ENCODE assay signal across 20 cellular contexts in genomic region chr1:96313216-96313615, GRCh38.
DNase-seq lines count a peak whose midpoint lies in the region; ATAC-seq lines count a peak whose summit lies in the region.
"Had no signal": no experiment of that assay in that cellular context is flagged by ENCODE, and none has a peak within 500 bp of the region (broad histone marks: within the 10 kb centered on the region; RNA-seq: fewer than 3 reads in every experiment).

No MANE protein-coding gene starts in this region.

- WGBS in GM23248 (ENCODE audit: low coverage in 1 of 2, low lambda C conversion rate in 2 of 2, missing lambda C conversion rate in 2 of 2), 2 experiments: 96 to 100% methylated on average over 1 of the region's 1 CpG

- no peaks in the 10 kb centered on the region for H3K27me3 ChIP-seq in GM23248 (replicated peaks; ENCODE audit: insufficient read depth)
- H3K27me3 ChIP-seq: heart right ventricle, neutrophil had no signal

- H3K9me3 ChIP-seq in GM23248 (ENCODE audit: low read depth): no peaks in the 10 kb centered on the region
- H3K9me3 ChIP-seq: neutrophil, thoracic aorta had no signal

- H3K79me2 ChIP-seq in GM23248 (ENCODE audit: insufficient read depth): no peaks in the 10 kb centered on the region

- H3K4me1 ChIP-seq in GM23248 (ENCODE audit: insufficient read depth): peaks cover 26% of the 10 kb centered on the region

- H3K36me3 ChIP-seq in GM23248 (ENCODE audit: low read depth): no peaks in the 10 kb centered on the region
- H3K36me3 ChIP-seq: heart right ventricle, neutrophil, thoracic aorta had no signal

- ATAC-seq in GM21619 (IDR thresholded peaks at IDR 0.05; ENCODE audit: unreplicated experiment) (no peak), HG02678 (IDR thresholded peaks at IDR 0.05; ENCODE audit: unreplicated experiment) (no peak)
- ATAC-seq: heart right ventricle, right cardiac atrium had no signal

- no peaks in the 10 kb centered on the region for H4K20me1 ChIP-seq in GM23248 (ENCODE audit: insufficient read depth)

- in situ Hi-C loops in GM23248 (cut with MboI): no loop called here

- peak overlapping the region; percentile 2 for H3K4me2 ChIP-seq in GM23248 (ENCODE audit: unreplicated experiment)

- H3K9ac ChIP-seq in GM23248: no peak overlapping the region

- no peak overlapping the region for H2AFZ ChIP-seq in GM23248

- no peaks in the 10 kb centered on the region for H3K9me2 ChIP-seq in GM23248 (ENCODE audit: insufficient read depth)

- DNase-seq in GM23248: peak; percentile 77
- DNase-seq in amniotic epithelial cell (ENCODE audit: low read depth): peak; percentile 69
- DNase-seq in fibroblast of peridontal ligament (ENCODE audit: extremely low read depth): peak; percentile 93
- DNase-seq in superior temporal gyrus (ENCODE audit: extremely low spot score): peak; percentile 11
- no peak for DNase-seq in RPMI8226
- DNase-seq: activated CD4-positive, CD25-positive, alpha-beta regulatory T cell treated with anti-CD3 and anti-CD28 coated beads, Interleukin-2, amount 50 U/mL, for 72 hours; activated CD8-positive, alpha-beta memory T cell treated with anti-CD3 and anti-CD28 coated beads, Interleukin-2, amount 50 U/mL, for 4 hours; activated naive CD4-positive, alpha-beta T cell treated with anti-CD3 and anti-CD28 coated beads, Interleukin-2, amount 10 ng/mL, durations not matched to agents 7 days and 5 days; CD4-positive, alpha-beta memory T cell; H7; heart right ventricle; NCI-H1048; NCI-H82; right cardiac atrium; stimulated activated CD4-positive, alpha-beta T cell treated with anti-CD3 and anti-CD28 coated beads, Interleukin-2, amount 100 ng/mL, for 24 hours; T-helper 2 cell had no signal

- peak overlapping the region; percentile 3; the same call in 1 of the 2 replicates for H3K27ac ChIP-seq in GM23248
- H3K27ac ChIP-seq: heart right ventricle, neutrophil, thoracic aorta had no signal

- H3K4me3 ChIP-seq in GM23248: no peak overlapping the region
- H3K4me3 ChIP-seq: heart right ventricle, thoracic aorta had no signal

- H3F3A ChIP-seq in GM23248 (ENCODE audit: insufficient read depth): peaks cover 10% of the 10 kb centered on the region
